In the genomic region with DNA sequence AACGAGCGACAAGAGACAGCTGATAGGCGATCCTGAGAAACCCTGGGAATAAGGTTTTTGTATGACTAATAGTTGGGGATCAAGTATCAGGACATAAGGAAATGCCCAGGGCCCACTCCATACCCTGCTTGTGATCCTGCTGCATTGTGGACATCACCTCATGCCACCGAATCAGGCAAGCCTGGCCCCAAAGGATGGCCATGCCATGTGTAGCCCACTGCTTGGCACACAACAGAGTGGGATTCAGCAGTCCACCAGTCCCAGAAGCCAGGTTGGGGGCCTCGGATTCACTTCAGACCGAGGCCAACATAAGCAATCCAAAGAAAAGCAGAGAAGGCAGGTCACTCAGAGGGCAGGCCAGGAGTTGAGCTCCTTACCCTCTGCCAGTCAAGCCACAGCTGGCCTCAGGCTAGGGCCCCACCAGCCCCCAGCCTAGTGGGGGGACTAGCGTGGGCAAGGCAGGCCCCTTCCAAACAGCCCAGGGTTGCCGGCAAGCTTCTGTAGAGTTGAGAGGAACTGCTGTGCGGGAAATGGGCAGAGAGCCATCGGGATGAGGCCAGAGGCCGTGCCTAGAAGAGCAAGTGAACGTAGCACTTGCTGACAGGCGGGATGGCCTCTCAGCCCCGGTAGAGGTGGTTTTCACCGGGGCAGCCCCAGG, we compare ENCODE assay signal across 1 cellular context.
TF ChIP-seq lines count a peak whose summit lies in the region.

No MANE protein-coding gene starts in this region.

TF ChIP-seq in GM12878, 131 proteins besides CTCF, POLR2A, EP300 and RAD21:
- 0 out of 2 replicates have a peak, but pooled peaks have one; percentile 11 for TF ChIP-seq SMAD5 (IDR thresholded peaks at IDR 0.05; ENCODE audit: low read depth)
- TF ChIP-seq POLR2AphosphoS5 (IDR thresholded peaks at IDR 0.05; ENCODE audit: low read length), result 0 out of 2 replicates have a peak, but pooled peaks have one; percentile 52
- TF ChIP-seq, protein P1, sequence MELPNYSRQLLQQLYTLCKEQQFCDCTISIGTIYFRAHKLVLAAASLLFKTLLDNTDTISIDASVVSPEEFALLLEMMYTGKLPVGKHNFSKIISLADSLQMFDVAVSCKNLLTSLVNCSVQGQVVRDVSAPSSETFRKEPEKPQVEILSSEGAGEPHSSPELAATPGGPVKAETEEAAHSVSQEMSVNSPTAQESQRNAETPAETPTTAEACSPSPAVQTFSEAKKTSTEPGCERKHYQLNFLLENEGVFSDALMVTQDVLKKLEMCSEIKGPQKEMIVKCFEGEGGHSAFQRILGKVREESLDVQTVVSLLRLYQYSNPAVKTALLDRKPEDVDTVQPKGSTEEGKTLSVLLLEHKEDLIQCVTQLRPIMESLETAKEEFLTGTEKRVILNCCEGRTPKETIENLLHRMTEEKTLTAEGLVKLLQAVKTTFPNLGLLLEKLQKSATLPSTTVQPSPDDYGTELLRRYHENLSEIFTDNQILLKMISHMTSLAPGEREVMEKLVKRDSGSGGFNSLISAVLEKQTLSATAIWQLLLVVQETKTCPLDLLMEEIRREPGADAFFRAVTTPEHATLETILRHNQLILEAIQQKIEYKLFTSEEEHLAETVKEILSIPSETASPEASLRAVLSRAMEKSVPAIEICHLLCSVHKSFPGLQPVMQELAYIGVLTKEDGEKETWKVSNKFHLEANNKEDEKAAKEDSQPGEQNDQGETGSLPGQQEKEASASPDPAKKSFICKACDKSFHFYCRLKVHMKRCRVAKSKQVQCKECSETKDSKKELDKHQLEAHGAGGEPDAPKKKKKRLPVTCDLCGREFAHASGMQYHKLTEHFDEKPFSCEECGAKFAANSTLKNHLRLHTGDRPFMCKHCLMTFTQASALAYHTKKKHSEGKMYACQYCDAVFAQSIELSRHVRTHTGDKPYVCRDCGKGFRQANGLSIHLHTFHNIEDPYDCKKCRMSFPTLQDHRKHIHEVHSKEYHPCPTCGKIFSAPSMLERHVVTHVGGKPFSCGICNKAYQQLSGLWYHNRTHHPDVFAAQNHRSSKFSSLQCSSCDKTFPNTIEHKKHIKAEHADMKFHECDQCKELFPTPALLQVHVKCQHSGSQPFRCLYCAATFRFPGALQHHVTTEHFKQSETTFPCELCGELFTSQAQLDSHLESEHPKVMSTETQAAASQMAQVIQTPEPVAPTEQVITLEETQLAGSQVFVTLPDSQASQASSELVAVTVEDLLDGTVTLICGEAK (IDR thresholded peaks at IDR 0.05; ENCODE audit: borderline replicate concordance), result no peak
TF ChIP-seq in GM12878: peak in this region for 2.
